8 cellular contexts compared by ENCODE assay signal in the genomic region with DNA sequence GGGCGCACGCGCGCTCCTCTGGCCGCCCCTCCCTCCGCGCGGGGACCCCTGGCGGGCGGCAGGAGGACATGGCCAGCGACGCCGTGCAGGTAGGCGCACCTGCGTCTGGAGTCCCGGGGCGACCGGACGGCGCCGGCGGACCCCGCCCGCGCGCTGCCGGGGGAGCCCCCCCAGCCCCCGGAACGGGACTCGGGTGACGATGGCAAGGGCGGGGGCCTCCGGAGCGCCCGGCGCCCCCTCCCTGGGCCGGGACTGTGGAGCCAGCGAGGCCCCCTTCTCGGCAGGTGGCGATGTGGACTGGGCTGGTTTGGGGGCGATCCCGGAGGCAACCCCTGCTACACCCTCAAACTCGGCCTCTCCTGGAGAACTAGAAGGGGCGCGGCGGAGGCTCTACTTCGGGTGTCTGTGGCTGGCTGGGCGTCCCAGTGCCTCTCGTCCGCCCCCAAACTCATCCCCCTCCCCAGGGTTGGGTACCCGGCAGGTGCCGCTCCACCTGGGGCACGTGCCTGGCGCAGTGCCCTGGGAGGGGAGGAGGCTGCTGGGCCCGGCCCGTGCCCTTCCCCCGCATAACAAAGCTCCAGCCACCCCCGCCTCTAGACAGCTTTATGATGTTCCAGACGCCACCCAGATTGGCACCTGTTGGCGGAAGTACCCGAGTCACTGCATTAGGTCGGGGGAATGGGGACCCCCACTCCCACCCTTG. TPM values are rescaled to one million over a fixed set of nuclear protein-coding genes. Genes with fewer than 3 reads are reported as not detected.
DNase-seq lines count a peak whose midpoint lies in the region; ATAC-seq and TF ChIP-seq lines count a peak whose summit lies in the region.

No MANE protein-coding gene starts in this region.

- H3K27ac Mint-ChIP-seq in activated B cell treated with CpG ODN at 0.5 μM for 24 hours (peak overlapping the region; percentile 68), mesothelial cell of epicardium (peak overlapping the region; percentile 66)

- ATAC-seq in GM18511 (IDR thresholded peaks at IDR 0.05; ENCODE audit: unreplicated experiment) (peak; percentile 28), activated B cell treated with CpG ODN at 0.5 μM for 24 hours (ENCODE audit: low read depth) (peak; percentile 55)

- peak; percentile 34 for DNase-seq in MM.1S
- DNase-seq in activated B cell treated with CpG ODN at 0.5 μM for 24 hours: peak; percentile 45
- DNase-seq in mesothelial cell of epicardium (ENCODE audit: low spot score in 2 of 2, unreplicated experiment in 2 of 2): peak in 1 of 2 experiments; percentile 49
- DNase-seq in superior temporal gyrus (ENCODE audit: extremely low spot score): no peak
- DNase-seq in GOT3 (lab: John Stamatoyannopoulos, UW): no peak

- H3F3A ChIP-seq in MM.1S (ENCODE audit: insufficient read depth, low read length): peaks cover 5% of the 10 kb centered on the region; the same call in 1 of the 2 replicates

- peak overlapping the region; percentile 85 for H3K4me3 ChIP-seq in MM.1S (ENCODE audit: low read length)
- peak overlapping the region; percentile 69 to 74 for H3K4me3 ChIP-seq in duodenal mucosa (ENCODE audit: low read depth in 1 of 2, low read length in 2 of 2)
- H3K4me3 ChIP-seq in thymus (ENCODE audit: low read length): peak overlapping the region; percentile 73

- H3K4me2 ChIP-seq in MM.1S (ENCODE audit: low read depth, low read length): peak overlapping the region; percentile 97

- H3K4me3 Mint-ChIP-seq in activated B cell treated with CpG ODN at 0.5 μM for 24 hours: peak overlapping the region; percentile 77
- peak overlapping the region; percentile 63 for H3K4me3 Mint-ChIP-seq in mesothelial cell of epicardium

- H3K36me3 Mint-ChIP-seq in activated B cell treated with CpG ODN at 0.5 μM for 24 hours (ENCODE audit: low read depth) (peaks cover 4% of the 10 kb centered on the region), mesothelial cell of epicardium (no peaks in the 10 kb centered on the region)

- H3K9me3 ChIP-seq in MM.1S (replicated peaks; ENCODE audit: insufficient read depth, low read length) (no peaks in the 10 kb centered on the region), duodenal mucosa (ENCODE audit: control insufficient read depth in 1 of 2, low read length in 2 of 2) (no peaks in the 10 kb centered on the region), thymus (ENCODE audit: control insufficient read depth) (no peaks in the 10 kb centered on the region)

- H3K79me2 ChIP-seq in MM.1S (ENCODE audit: low read length): peaks cover 34% of the 10 kb centered on the region

- POLR2A ChIA-PET in activated B cell treated with CpG ODN at 0.5 μM for 24 hours (lab: Charles Lee): interaction anchor here (0.6 to 1.4 kb wide), 6 partner anchors 13 to 587 kb away, joined by 3 to 8 read pairs (median 4); partner anchors contain the start of gene DNAJB1

- no peak overlapping the region for H3K27ac ChIP-seq in MM.1S (ENCODE audit: low read length)
- H3K27ac ChIP-seq in duodenal mucosa (ENCODE audit: low read depth, low read length): peak overlapping the region; percentile 62
- peak overlapping the region; percentile 54 for H3K27ac ChIP-seq in thymus (ENCODE audit: low read depth)

- H3K9ac ChIP-seq in MM.1S (ENCODE audit: low read length) (peak overlapping the region; percentile 66), duodenal mucosa (ENCODE audit: low read depth in 1 of 2, low read length in 2 of 2) (peak overlapping the region; percentile 39 to 51)

- H2AFZ ChIP-seq in MM.1S (ENCODE audit: low read length): peak overlapping the region; percentile 81

- peaks cover 8% of the 10 kb centered on the region; the same call in 1 of the 2 replicates for H3K4me1 ChIP-seq in MM.1S (ENCODE audit: low read length)
- H3K4me1 ChIP-seq in duodenal mucosa (ENCODE audit: control insufficient read depth in 1 of 2, insufficient read depth in 2 of 2, low read length in 2 of 2): peaks cover 16 to 20% of the 10 kb centered on the region in 2 donors
- peaks cover 9% of the 10 kb centered on the region for H3K4me1 ChIP-seq in thymus (ENCODE audit: control insufficient read depth, insufficient read depth, low read length)

- H3K4me1 Mint-ChIP-seq in activated B cell treated with CpG ODN at 0.5 μM for 24 hours: peaks cover 36% of the 10 kb centered on the region
- peaks cover 17% of the 10 kb centered on the region for H3K4me1 Mint-ChIP-seq in mesothelial cell of epicardium

- H3K27me3 Mint-ChIP-seq in activated B cell treated with CpG ODN at 0.5 μM for 24 hours (no peaks in the 10 kb centered on the region), mesothelial cell of epicardium (ENCODE audit: low read depth) (peaks cover 16% of the 10 kb centered on the region)

- H3K36me3 ChIP-seq in MM.1S (replicated peaks; ENCODE audit: insufficient read depth, low read length): no peaks in the 10 kb centered on the region
- H3K36me3 ChIP-seq in duodenal mucosa (ENCODE audit: control insufficient read depth in 1 of 2, insufficient read depth in 2 of 2, low read length in 2 of 2): no peaks in the 10 kb centered on the region
- H3K36me3 ChIP-seq in thymus (ENCODE audit: control insufficient read depth, insufficient read depth): no peaks in the 10 kb centered on the region

- H3K9me2 ChIP-seq in MM.1S (replicated peaks; ENCODE audit: insufficient read depth, low read length): no peaks in the 10 kb centered on the region

- intact Hi-C loops in activated B cell treated with CpG ODN at 0.5 μM for 24 hours (cut with micrococcal nuclease): no loop called here

- CTCF ChIA-PET in activated B cell treated with CpG ODN at 0.5 μM for 24 hours (lab: Charles Lee): interaction anchor here (1.2 to 1.4 kb wide), 2 partner anchors 16 to 297 kb away, joined by 3 read pairs; no protein-coding TSS in a partner anchor

- WGBS in thymus: under 1% methylated on average over 62 of the region's 62 CpGs

- H4K20me1 ChIP-seq in MM.1S (ENCODE audit: insufficient read depth, low read length): no peaks in the 10 kb centered on the region

- H3K9me3 Mint-ChIP-seq in activated B cell treated with CpG ODN at 0.5 μM for 24 hours (no peaks in the 10 kb centered on the region), mesothelial cell of epicardium (no peaks in the 10 kb centered on the region)

- TF ChIP-seq CTCF in MM.1S (IDR thresholded peaks at IDR 0.05; ENCODE audit: low read length) (no peak), activated B cell treated with CpG ODN at 0.5 μM for 24 hours (IDR thresholded peaks at IDR 0.05) (no peak), mesothelial cell of epicardium (IDR thresholded peaks at IDR 0.05; ENCODE audit: unreplicated experiment) (no peak)

- H3K27me3 ChIP-seq in MM.1S (replicated peaks; ENCODE audit: insufficient read depth, low read length): peaks cover 3% of the 10 kb centered on the region; the same call in 1 of the 2 replicates
- H3K27me3 ChIP-seq in duodenal mucosa (ENCODE audit: control insufficient read depth in 1 of 2, insufficient read depth in 2 of 2, low read length in 2 of 2): no peaks in the 10 kb centered on the region
- no peaks in the 10 kb centered on the region for H3K27me3 ChIP-seq in thymus (ENCODE audit: control insufficient read depth, insufficient read depth)

RNA-seq across cellular contexts. Expression of gene PKN1, which starts 0.5 kb away (rescaled TPM):
- total RNA-seq in activated B cell treated with CpG ODN at 0.5 μM for 24 hours (139 and 159 TPM in 2 replicates), mesothelial cell of epicardium (84.5 to 89.1 TPM (median 85.9 TPM) in 3 replicates)
- 86.4 TPM for polyA plus RNA-seq in thymus

RNA-seq across cellular contexts. Expression of gene DDX39A, which starts 14.5 kb away (rescaled TPM):
- total RNA-seq in activated B cell treated with CpG ODN at 0.5 μM for 24 hours (210 and 211 TPM in 2 replicates), mesothelial cell of epicardium (66.9 to 68.6 TPM (median 67.6 TPM) in 3 replicates)
- 197 TPM for polyA plus RNA-seq in thymus

RNA-seq across cellular contexts. Expression of gene PTGER1, which starts 41.5 kb away (rescaled TPM):
- total RNA-seq in activated B cell treated with CpG ODN at 0.5 μM for 24 hours (not detected in 2 replicates), mesothelial cell of epicardium (2.8 to 3.5 TPM (median 2.8 TPM) in 3 replicates)
- 0.11 TPM for polyA plus RNA-seq in thymus

RNA-seq across cellular contexts. Expression of gene ADGRE5, which starts 52.4 kb away (rescaled TPM):
- total RNA-seq in activated B cell treated with CpG ODN at 0.5 μM for 24 hours (129 and 135 TPM in 2 replicates), mesothelial cell of epicardium (4.5 to 5.4 TPM (median 4.9 TPM) in 3 replicates)
- polyA plus RNA-seq in thymus: 38.7 TPM

Comparison
In these comparisons a context has a peak if more than half of its experiments do, and no peak if none do; other contexts are left out.
1. DNase-seq: peak in MM.1S (single experiment) and activated B cell treated with CpG ODN at 0.5 μM for 24 hours (single experiment); none in superior temporal gyrus (single experiment) and GOT3 (single experiment).
2. Peak in every context shown above with its lines, with median percentiles within 50 percentile points of each other: H3K4me3 ChIP-seq.